Comparison of ENCODE assay signal across 1 cellular context in genomic region chr11:65860278-65861164, GRCh38.
A peak's percentile ranks its signal among the peaks of the same experiment; 100 is the strongest.
TF ChIP-seq lines count a peak whose summit lies in the region.

TSS of gene MUS81 (plus strand) at chr11:65860433. CDS start at chr11:65860754, 321 bp downstream.

TF ChIP-seq in K562, 482 proteins besides CTCF, POLR2A, EP300 and RAD21 (continued from another document and continues in another):
- TF ChIP-seq CLOCK (CRISPR knock-in tag; IDR thresholded peaks at IDR 0.05; ENCODE audit: borderline replicate concordance) (no peak), CHD1 (IDR thresholded peaks at IDR 0.05; ENCODE audit: low read length) (peak; percentile 95), ZC3H4 (CRISPR knock-in tag; IDR thresholded peaks at IDR 0.05; ENCODE audit: borderline replicate concordance) (peak; percentile 80), RNF2 (IDR thresholded peaks at IDR 0.05) (peak; percentile 86), HOMEZ (CRISPR knock-in tag; IDR thresholded peaks at IDR 0.05) (no peak), POLR3A (IDR thresholded peaks at IDR 0.05; ENCODE audit: borderline replicate concordance, extremely low read depth, insufficient read depth, insufficient read length) (no peak), FOXA3 (CRISPR knock-in tag; conservative IDR thresholded peaks at IDR 0.05 in 1 of 2, IDR thresholded peaks at IDR 0.05 in 1 of 2) (0 out of 4 replicates have a peak, but pooled peaks of 1 of the 2 experiments have one; percentile 37), ZNF717 (CRISPR knock-in tag; IDR thresholded peaks at IDR 0.05) (no peak), PML (IDR thresholded peaks at IDR 0.05; ENCODE audit: low read length) (peak; percentile 65), MCM7 (IDR thresholded peaks at IDR 0.05) (no peak), BRF1 (IDR thresholded peaks at IDR 0.05; ENCODE audit: borderline replicate concordance, extremely low read depth, insufficient read length) (no peak), GMEB1 (CRISPR knock-in tag; IDR thresholded peaks at IDR 0.05) (peak; percentile 29; the same call in 1 of the 2 replicates), TSC22D4 (tag; IDR thresholded peaks at IDR 0.05) (no peak), DDX20 (tag; IDR thresholded peaks at IDR 0.05; ENCODE audit: low read depth) (no peak), ZNF561 (CRISPR knock-in tag; conservative IDR thresholded peaks at IDR 0.05) (no peak), SMARCB1 (IDR thresholded peaks at IDR 0.05; ENCODE audit: insufficient read length, low read depth) (no peak), ZNF184 (CRISPR knock-in tag; IDR thresholded peaks at IDR 0.05) (no peak), ZNF77 (CRISPR knock-in tag; IDR thresholded peaks at IDR 0.05) (no peak), CBX5 (IDR thresholded peaks at IDR 0.05; ENCODE audit: borderline replicate concordance, low read depth) (no peak), SMAD3 (CRISPR knock-in tag; conservative IDR thresholded peaks at IDR 0.05) (no peak), DIDO1 (tag; IDR thresholded peaks at IDR 0.05; ENCODE audit: low read depth) (no peak; the same call in 1 of the 2 replicates), MEF2A (IDR thresholded peaks at IDR 0.05; ENCODE audit: control insufficient read depth, low read depth, low read length) (no peak), NCOA4 (IDR thresholded peaks at IDR 0.05; ENCODE audit: partially characterized antibody) (no peak), ILK (tag; IDR thresholded peaks at IDR 0.05; ENCODE audit: borderline replicate concordance, low read depth) (no peak), TRIM28 (IDR thresholded peaks at IDR 0.05) (no peak; the same call in 1 of the 2 replicates), NRF1 (conservative IDR thresholded peaks at IDR 0.05 in 1 of 2, IDR thresholded peaks at IDR 0.05 in 1 of 2) (peak; percentile 71 to 75), ARID3A (IDR thresholded peaks at IDR 0.05; ENCODE audit: borderline replicate concordance, low read depth, low read length) (no peak), ATF1 (CRISPR knock-in tag; IDR thresholded peaks at IDR 0.05) (no peak), ATF1 (tag; IDR thresholded peaks at IDR 0.05) (peak; percentile 66), USF1 (CRISPR knock-in tag; IDR thresholded peaks at IDR 0.05) (peak; percentile 60), HNRNPUL1 (IDR thresholded peaks at IDR 0.05; ENCODE audit: low read length) (no peak), ZNF584 (CRISPR knock-in tag; IDR thresholded peaks at IDR 0.05; ENCODE audit: low read depth) (no peak), NR1H2 (CRISPR knock-in tag; IDR thresholded peaks at IDR 0.05) (0 out of 2 replicates have a peak, but pooled peaks have one; percentile 19), HDAC8 (tag; IDR thresholded peaks at IDR 0.05) (no peak), NFXL1 (CRISPR knock-in tag; IDR thresholded peaks at IDR 0.05) (no peak), CREM (IDR thresholded peaks at IDR 0.05; ENCODE audit: low read depth) (peak; percentile 81), RCOR1 (IDR thresholded peaks at IDR 0.05; ENCODE audit: borderline replicate concordance in 1 of 2, low read depth in 2 of 2, low read length in 2 of 2) (peak in 1 of 2 experiments; percentile 65; a peak in 2 of 4 replicates), FOXK1 (CRISPR knock-in tag; IDR thresholded peaks at IDR 0.05; ENCODE audit: borderline replicate concordance) (no peak; the same call in 1 of the 2 replicates), ZC3H11A (IDR thresholded peaks at IDR 0.05; ENCODE audit: low read depth, low read length) (no peak), TRIM24 (IDR thresholded peaks at IDR 0.05) (peak in 1 of 2 experiments; percentile 34; a peak in 1 of 4 replicates), PBX2 (CRISPR knock-in tag; IDR thresholded peaks at IDR 0.05; ENCODE audit: low read depth) (no peak), PBX2 (tag; conservative IDR thresholded peaks at IDR 0.05; ENCODE audit: low read depth) (peak; percentile 80), CCAR2 (IDR thresholded peaks at IDR 0.05; ENCODE audit: low read depth, low read length) (0 out of 2 replicates have a peak, but pooled peaks have one; percentile 79), KAT7 (CRISPR knock-in tag; IDR thresholded peaks at IDR 0.05; ENCODE audit: borderline replicate concordance) (peak; percentile 92), ZBTB5 (IDR thresholded peaks at IDR 0.05) (no peak), ZNF696 (CRISPR knock-in tag; conservative IDR thresholded peaks at IDR 0.05) (no peak), HMGN3 (IDR thresholded peaks at IDR 0.05; ENCODE audit: borderline replicate concordance, extremely low read depth, insufficient read length, low read depth, low read length) (peak; percentile 94), ZNF76 (CRISPR knock-in tag; IDR thresholded peaks at IDR 0.05; ENCODE audit: borderline replicate concordance) (no peak; the same call in 1 of the 2 replicates), LCOR (CRISPR knock-in tag; IDR thresholded peaks at IDR 0.05) (peak; percentile 20; the same call in 1 of the 2 replicates), ATF4 (CRISPR knock-in tag; IDR thresholded peaks at IDR 0.05) (peak; percentile 46; the same call in 1 of the 2 replicates), NFE2L1 (tag; IDR thresholded peaks at IDR 0.05; ENCODE audit: borderline replicate concordance, low read depth) (no peak), PATZ1 (CRISPR knock-in tag; IDR thresholded peaks at IDR 0.05; ENCODE audit: borderline replicate concordance) (no peak), CC2D1A (IDR thresholded peaks at IDR 0.05) (peak; percentile 37; the same call in 1 of the 2 replicates), MED1 (CRISPR knock-in tag; IDR thresholded peaks at IDR 0.05; ENCODE audit: borderline replicate concordance) (no peak), BACH1 (tag; IDR thresholded peaks at IDR 0.05) (no peak), BMI1 (IDR thresholded peaks at IDR 0.05; ENCODE audit: low read length) (no peak), ARNT (IDR thresholded peaks at IDR 0.05) (peak in 1 of 2 experiments; percentile 62; a peak in 2 of 4 replicates)
